In genomic region chr12:12725086-12725955, GRCh38 we compare ENCODE assay signal across 8 cellular contexts. TPM values are rescaled to one million over a fixed set of nuclear protein-coding genes. Genes with fewer than 3 reads are reported as not detected.
A peak's percentile ranks its signal among the peaks of the same experiment; 100 is the strongest.
DNase-seq lines count a peak whose midpoint lies in the region; ATAC-seq and TF ChIP-seq lines count a peak whose summit lies in the region.

No MANE protein-coding gene starts in this region.

- H3F3A ChIP-seq in PC-3 (ENCODE audit: low read length, unreplicated experiment) = peaks cover 7% of the 10 kb centered on the region

- H3K9me3 Mint-ChIP-seq in activated T-cell treated with anti-CD3 and anti-CD28 coated beads, Interleukin-2, amount 50 U/mL, for 4 hours = no peaks in the 10 kb centered on the region

- peaks cover 9% of the 10 kb centered on the region for H3K36me3 Mint-ChIP-seq in activated T-cell treated with anti-CD3 and anti-CD28 coated beads, Interleukin-2, amount 50 U/mL, for 4 hours (ENCODE audit: insufficient read depth)

- H3K4me1 Mint-ChIP-seq in activated T-cell treated with anti-CD3 and anti-CD28 coated beads, Interleukin-2, amount 50 U/mL, for 4 hours (ENCODE audit: low read depth) = peaks cover 49% of the 10 kb centered on the region

- H3K79me2 ChIP-seq in PC-3 (ENCODE audit: low read length) = peaks cover 86% of the 10 kb centered on the region

- no peaks in the 10 kb centered on the region for H3K9me2 ChIP-seq in PC-3 (replicated peaks; ENCODE audit: low read length)

- intact Hi-C loops in PC-3 (cut with micrococcal nuclease) = loop anchor here (1.0 to 5.0 kb wide), 2 partner anchors 8 to 52 kb away; partner anchors contain the start of gene CDKN1B

- BruUV-seq in PC-3 (replicated peaks; lab: Mats Ljungman, UMichigan) = no TSS peak

- H3K9me3 ChIP-seq in PC-3 (ENCODE audit: low read length) (no peaks in the 10 kb centered on the region), muscle layer of duodenum (ENCODE audit: control insufficient read depth in 1 of 2, low read length in 2 of 2) (no peaks in the 10 kb centered on the region)

- H3K27ac ChIP-seq in PC-3 (ENCODE audit: low read length) = peak overlapping the region; percentile 97
- H3K27ac ChIP-seq in muscle layer of duodenum (ENCODE audit: low read length) = peak overlapping the region; percentile 98

- ATAC-seq in GM21619 (IDR thresholded peaks at IDR 0.05; ENCODE audit: unreplicated experiment) (peak; percentile 54), PC-3 (peak; percentile 45), esophagus mucosa (peak; percentile 90)
- peak; percentile 59 to 64 for ATAC-seq in activated T-cell treated with anti-CD3 and anti-CD28 coated beads, Interleukin-2, amount 50 U/mL, for 4 hours

- TF ChIP-seq CTCF in PC-3 (conservative IDR thresholded peaks at IDR 0.05; ENCODE audit: low read depth, low read length) = no peak

- peak overlapping the region; percentile 84 for H3K4me3 Mint-ChIP-seq in activated T-cell treated with anti-CD3 and anti-CD28 coated beads, Interleukin-2, amount 50 U/mL, for 4 hours

- H2AFZ ChIP-seq in PC-3 (ENCODE audit: low read length) = 0 out of 2 replicates have a peak overlapping the region, but pooled peaks have one; percentile 59

- H3K27me3 ChIP-seq in PC-3 (ENCODE audit: low read length) = no peaks in the 10 kb centered on the region
- no peaks in the 10 kb centered on the region for H3K27me3 ChIP-seq in muscle layer of duodenum (ENCODE audit: low read depth, low read length)

- no peaks in the 10 kb centered on the region for H4K20me1 ChIP-seq in PC-3 (ENCODE audit: low read length)

- peak; percentile 35; the same call in 1 of the 2 replicates for TF ChIP-seq EP300 in Ishikawa (IDR thresholded peaks at IDR 0.05; ENCODE audit: borderline replicate concordance)

- peaks cover 2% of the 10 kb centered on the region; the same call in 1 of the 2 replicates for H3K36me3 ChIP-seq in PC-3 (ENCODE audit: low read depth, low read length)
- H3K36me3 ChIP-seq in muscle layer of duodenum (ENCODE audit: control insufficient read depth in 1 of 2, insufficient read depth in 2 of 2, low read length in 2 of 2) = peaks cover 11 to 13% of the 10 kb centered on the region in 2 donors

- H3K27me3 Mint-ChIP-seq in activated T-cell treated with anti-CD3 and anti-CD28 coated beads, Interleukin-2, amount 50 U/mL, for 4 hours (ENCODE audit: low read depth) = no peaks in the 10 kb centered on the region

- peak overlapping the region; percentile 99 for H3K9ac ChIP-seq in PC-3 (ENCODE audit: low read length)

- CTCF ChIA-PET in PC-3 (lab: Charles Lee) = interaction anchor here (1.6 kb wide), 1 partner anchor 11 kb away, joined by 5 read pairs; no protein-coding TSS in a partner anchor

- no peak for TF ChIP-seq RAD21 in Ishikawa (IDR thresholded peaks at IDR 0.05; ENCODE audit: low read depth)

- H3K4me1 ChIP-seq in PC-3 (ENCODE audit: insufficient read depth, low read length) = peaks cover 22% of the 10 kb centered on the region
- H3K4me1 ChIP-seq in muscle layer of duodenum (ENCODE audit: control insufficient read depth in 1 of 2, insufficient read depth in 2 of 2, low read length in 2 of 2) = peaks cover 8 to 25% of the 10 kb centered on the region in 2 donors

- peak overlapping the region; percentile 88 for H3K4me2 ChIP-seq in PC-3 (ENCODE audit: low read length)

- DNase-seq in DMS153 treated with DMSO at 0.1 percent for 48 hours (lab: John Stamatoyannopoulos, UW; ENCODE audit: unreplicated experiment) (peak; percentile 90), PC-3 (peak; percentile 90)
- DNase-seq in activated T-cell treated with anti-CD3 and anti-CD28 coated beads, Interleukin-2, amount 50 U/mL, for 4 hours = peak; percentile 85
- DNase-seq in stimulated activated CD8-positive, alpha-beta memory T cell treated with anti-CD3 and anti-CD28 coated beads, Interleukin-7, amount 100 ng/mL, for 24 hours (ENCODE audit: low read depth) = peak; percentile 75

- POLR2A ChIA-PET in PC-3 (lab: Charles Lee; ENCODE audit: unreplicated experiment) = interaction anchor here (0.5 to 0.7 kb wide), 2 partner anchors 11 to 12 kb away, joined by 4 to 5 read pairs; no protein-coding TSS in a partner anchor

- peak overlapping the region; percentile 94 for H3K4me3 ChIP-seq in PC-3 (ENCODE audit: low read length)
- peak overlapping the region; percentile 70 to 81 for H3K4me3 ChIP-seq in muscle layer of duodenum (ENCODE audit: low read depth in 1 of 2, low read length in 2 of 2)

TF ChIP-seq in Ishikawa, 13 proteins besides CTCF, POLR2A, EP300 and RAD21:
- TF ChIP-seq YY1 (IDR thresholded peaks at IDR 0.05; ENCODE audit: low read depth) (peak; percentile 88), TAF1 (IDR thresholded peaks at IDR 0.05; ENCODE audit: low read depth) (peak; percentile 50), NFIC (IDR thresholded peaks at IDR 0.05) (no peak), REST (IDR thresholded peaks at IDR 0.05; ENCODE audit: low read depth) (no peak), TEAD4 (IDR thresholded peaks at IDR 0.05) (peak; percentile 51; the same call in 1 of the 2 replicates), FOXM1 (IDR thresholded peaks at IDR 0.05; ENCODE audit: borderline replicate concordance, low read depth) (peak; percentile 97), CEBPB (IDR thresholded peaks at IDR 0.05) (peak; percentile 90), EGR1 (IDR thresholded peaks at IDR 0.05) (peak; percentile 66; the same call in 1 of the 2 replicates), USF1 (IDR thresholded peaks at IDR 0.05) (peak; percentile 4; the same call in 1 of the 2 replicates), TCF12 (IDR thresholded peaks at IDR 0.05; ENCODE audit: low read depth) (peak; percentile 38), MAX (IDR thresholded peaks at IDR 0.05) (peak; percentile 70), CREB1 (IDR thresholded peaks at IDR 0.05; ENCODE audit: low read depth) (no peak; the same call in none of the 2 replicates), ZBTB7A (IDR thresholded peaks at IDR 0.05; ENCODE audit: low read depth) (no peak; the same call in 1 of the 2 replicates)

RNA-seq across cellular contexts. Expression of gene CDKN1B, which starts 8.2 kb away (rescaled TPM):
- 29.2 and 37.2 TPM in 2 replicates for total RNA-seq in PC-3 (2014; rRNA removed)
- total RNA-seq in activated T-cell treated with anti-CD3 and anti-CD28 coated beads, Interleukin-2, amount 50 U/mL, for 4 hours = 10 to 100 TPM; 15.6 to 27.7 (median 24.5) TPM
- total RNA-seq in esophagus mucosa = 20.4 TPM

RNA-seq across cellular contexts. Expression of gene GPR19, which starts 29.3 kb away (rescaled TPM):
- total RNA-seq in PC-3 (2014; rRNA removed) (0.52 and 2.1 TPM in 2 replicates), esophagus mucosa (0.36 TPM)
- 1 to 10 TPM; 1.3 to 2.4 (median 1.3) TPM for total RNA-seq in activated T-cell treated with anti-CD3 and anti-CD28 coated beads, Interleukin-2, amount 50 U/mL, for 4 hours

Comparison
In these comparisons a context has a peak if more than half of its experiments do, and no peak if none do; other contexts are left out.
1. Peak in every context shown above with its lines: DNase-seq, ATAC-seq, H3K4me3 ChIP-seq and H3K27ac ChIP-seq.